Comparison of ENCODE assay signal across 1 cellular context in the genomic region with DNA sequence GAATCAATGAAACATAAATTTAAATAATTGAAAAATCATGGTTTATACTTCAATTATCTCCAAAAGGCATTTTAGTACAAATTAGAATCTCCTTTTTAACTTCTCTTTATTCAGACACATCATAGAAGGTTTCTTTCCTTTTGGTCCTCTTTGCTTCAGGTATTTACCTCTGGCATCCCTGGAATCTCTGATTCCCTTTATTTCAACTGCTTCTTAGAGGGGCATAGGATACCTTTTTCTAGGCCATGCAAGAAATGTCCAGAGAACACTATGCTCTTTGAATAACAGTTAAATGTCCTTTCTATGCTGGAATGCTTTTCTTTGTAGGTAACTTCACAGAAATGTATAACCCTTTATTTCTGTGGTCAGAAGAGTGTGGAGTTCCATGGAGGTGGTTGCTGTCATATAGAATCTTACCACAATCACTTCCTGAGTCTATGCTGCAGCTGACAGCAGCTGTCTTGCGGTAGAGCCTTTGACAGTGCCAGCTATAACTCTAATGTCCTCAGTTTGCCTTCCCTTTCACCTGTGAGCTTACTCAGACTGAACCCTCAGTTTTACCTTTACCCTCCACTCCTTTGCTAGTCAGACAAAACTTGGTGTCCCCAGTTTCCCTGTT.
TF ChIP-seq lines count a peak whose summit lies in the region.

No MANE protein-coding gene starts in this region.

TF ChIP-seq in GM12878, 131 proteins besides CTCF, POLR2A, EP300 and RAD21 (continued from another document):
- TF ChIP-seq, protein P1, sequence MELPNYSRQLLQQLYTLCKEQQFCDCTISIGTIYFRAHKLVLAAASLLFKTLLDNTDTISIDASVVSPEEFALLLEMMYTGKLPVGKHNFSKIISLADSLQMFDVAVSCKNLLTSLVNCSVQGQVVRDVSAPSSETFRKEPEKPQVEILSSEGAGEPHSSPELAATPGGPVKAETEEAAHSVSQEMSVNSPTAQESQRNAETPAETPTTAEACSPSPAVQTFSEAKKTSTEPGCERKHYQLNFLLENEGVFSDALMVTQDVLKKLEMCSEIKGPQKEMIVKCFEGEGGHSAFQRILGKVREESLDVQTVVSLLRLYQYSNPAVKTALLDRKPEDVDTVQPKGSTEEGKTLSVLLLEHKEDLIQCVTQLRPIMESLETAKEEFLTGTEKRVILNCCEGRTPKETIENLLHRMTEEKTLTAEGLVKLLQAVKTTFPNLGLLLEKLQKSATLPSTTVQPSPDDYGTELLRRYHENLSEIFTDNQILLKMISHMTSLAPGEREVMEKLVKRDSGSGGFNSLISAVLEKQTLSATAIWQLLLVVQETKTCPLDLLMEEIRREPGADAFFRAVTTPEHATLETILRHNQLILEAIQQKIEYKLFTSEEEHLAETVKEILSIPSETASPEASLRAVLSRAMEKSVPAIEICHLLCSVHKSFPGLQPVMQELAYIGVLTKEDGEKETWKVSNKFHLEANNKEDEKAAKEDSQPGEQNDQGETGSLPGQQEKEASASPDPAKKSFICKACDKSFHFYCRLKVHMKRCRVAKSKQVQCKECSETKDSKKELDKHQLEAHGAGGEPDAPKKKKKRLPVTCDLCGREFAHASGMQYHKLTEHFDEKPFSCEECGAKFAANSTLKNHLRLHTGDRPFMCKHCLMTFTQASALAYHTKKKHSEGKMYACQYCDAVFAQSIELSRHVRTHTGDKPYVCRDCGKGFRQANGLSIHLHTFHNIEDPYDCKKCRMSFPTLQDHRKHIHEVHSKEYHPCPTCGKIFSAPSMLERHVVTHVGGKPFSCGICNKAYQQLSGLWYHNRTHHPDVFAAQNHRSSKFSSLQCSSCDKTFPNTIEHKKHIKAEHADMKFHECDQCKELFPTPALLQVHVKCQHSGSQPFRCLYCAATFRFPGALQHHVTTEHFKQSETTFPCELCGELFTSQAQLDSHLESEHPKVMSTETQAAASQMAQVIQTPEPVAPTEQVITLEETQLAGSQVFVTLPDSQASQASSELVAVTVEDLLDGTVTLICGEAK (IDR thresholded peaks at IDR 0.05; ENCODE audit: borderline replicate concordance): no peak
- TF ChIP-seq STAT3 (IDR thresholded peaks at IDR 0.05; ENCODE audit: low read depth, low read length) (no peak), FOS (IDR thresholded peaks at IDR 0.05; ENCODE audit: borderline replicate concordance, extremely low read depth, insufficient read length) (no peak), STAT1 (conservative IDR thresholded peaks at IDR 0.05) (no peak), BACH1 (IDR thresholded peaks at IDR 0.05; ENCODE audit: borderline replicate concordance) (no peak), LARP7 (IDR thresholded peaks at IDR 0.05) (no peak), SP1 (IDR thresholded peaks at IDR 0.05; ENCODE audit: low read depth, low read length) (no peak), FOXM1 (IDR thresholded peaks at IDR 0.05; ENCODE audit: low read depth, low read length) (no peak; the same call in 1 of the 2 replicates), TCF3 (IDR thresholded peaks at IDR 0.05; ENCODE audit: borderline replicate concordance, insufficient read depth, low read depth, low read length) (peak; percentile 99), SIN3A (IDR thresholded peaks at IDR 0.05; ENCODE audit: low read depth, low read length) (no peak), NR2F1 (conservative IDR thresholded peaks at IDR 0.05) (no peak; the same call in 1 of the 2 replicates), IRF4 (IDR thresholded peaks at IDR 0.05; ENCODE audit: low read depth, low read length) (peak; percentile 45; the same call in 1 of the 2 replicates), RAD51 (IDR thresholded peaks at IDR 0.05) (no peak), CHD2 (IDR thresholded peaks at IDR 0.05; ENCODE audit: borderline replicate concordance, low read depth, low read length) (no peak)
- TF ChIP-seq, protein P2, sequence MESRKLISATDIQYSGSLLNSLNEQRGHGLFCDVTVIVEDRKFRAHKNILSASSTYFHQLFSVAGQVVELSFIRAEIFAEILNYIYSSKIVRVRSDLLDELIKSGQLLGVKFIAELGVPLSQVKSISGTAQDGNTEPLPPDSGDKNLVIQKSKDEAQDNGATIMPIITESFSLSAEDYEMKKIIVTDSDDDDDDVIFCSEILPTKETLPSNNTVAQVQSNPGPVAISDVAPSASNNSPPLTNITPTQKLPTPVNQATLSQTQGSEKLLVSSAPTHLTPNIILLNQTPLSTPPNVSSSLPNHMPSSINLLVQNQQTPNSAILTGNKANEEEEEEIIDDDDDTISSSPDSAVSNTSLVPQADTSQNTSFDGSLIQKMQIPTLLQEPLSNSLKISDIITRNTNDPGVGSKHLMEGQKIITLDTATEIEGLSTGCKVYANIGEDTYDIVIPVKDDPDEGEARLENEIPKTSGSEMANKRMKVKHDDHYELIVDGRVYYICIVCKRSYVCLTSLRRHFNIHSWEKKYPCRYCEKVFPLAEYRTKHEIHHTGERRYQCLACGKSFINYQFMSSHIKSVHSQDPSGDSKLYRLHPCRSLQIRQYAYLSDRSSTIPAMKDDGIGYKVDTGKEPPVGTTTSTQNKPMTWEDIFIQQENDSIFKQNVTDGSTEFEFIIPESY (IDR thresholded peaks at IDR 0.05): no peak
